Comparison of ENCODE assay signal across 16 cellular contexts in the genomic region with DNA sequence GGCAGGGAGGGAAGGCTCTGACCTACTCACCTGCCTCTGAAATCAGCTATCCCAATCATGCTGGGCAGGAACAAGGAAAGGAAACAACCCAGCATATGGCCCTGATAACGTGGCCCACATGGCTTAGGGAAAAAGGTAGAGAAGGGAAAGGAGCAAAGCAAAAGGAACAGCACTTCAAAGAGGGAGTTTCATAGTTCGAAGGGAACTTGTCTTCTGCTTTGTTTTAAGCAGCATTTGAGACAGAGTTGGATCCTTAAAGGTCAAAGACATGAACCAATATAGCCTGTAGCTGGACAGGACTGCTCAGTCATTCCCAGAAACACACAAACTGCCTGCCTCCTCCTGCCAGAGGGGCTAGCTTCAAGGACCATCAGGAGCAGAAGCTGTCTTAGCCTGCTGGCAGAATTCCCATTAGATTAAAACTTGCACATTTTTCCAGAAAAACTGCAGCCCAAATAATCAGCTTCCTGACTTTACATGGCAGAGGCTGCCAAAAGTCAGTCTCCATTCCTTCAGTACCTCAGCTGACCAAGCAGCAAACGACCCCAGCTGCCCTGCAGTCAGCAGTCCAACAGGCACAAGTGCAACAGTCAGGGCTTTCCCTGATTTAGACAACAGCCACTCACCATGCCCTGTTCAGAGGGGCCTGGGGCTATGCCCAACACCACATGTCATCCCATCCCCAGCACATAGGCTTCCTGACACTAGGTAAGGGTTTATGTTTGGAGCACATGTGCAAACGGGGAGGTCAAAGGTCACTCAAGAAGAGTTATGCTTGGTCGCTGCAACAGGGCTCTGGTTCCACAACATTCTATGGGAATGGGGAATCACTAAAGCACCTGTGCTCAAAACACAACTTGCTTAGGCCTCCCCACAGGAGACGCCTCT. TPM values are rescaled to one million over a fixed set of nuclear protein-coding genes. Genes with fewer than 3 reads are reported as not detected.
A peak's percentile ranks its signal among the peaks of the same experiment; 100 is the strongest.
DNase-seq lines count a peak whose midpoint lies in the region; ATAC-seq, FAIRE-seq and TF ChIP-seq lines count a peak whose summit lies in the region.
"Had no signal": no experiment of that assay in that cellular context is flagged by ENCODE, and none has a peak within 500 bp of the region (broad histone marks: within the 10 kb centered on the region; RNA-seq: fewer than 3 reads in every experiment).

No MANE protein-coding gene starts in this region.

- H3K27ac ChIP-seq in adrenal gland (peak overlapping the region; percentile 17 to 84 (median 84)), small intestine (ENCODE audit: low read depth in 1 of 2, low read length in 1 of 2) (peak overlapping the region in 1 of 2 donors; percentile 13), prostate gland (no peak overlapping the region), PC-9 (no peak overlapping the region), OCI-LY7 (ENCODE audit: low read depth, low read length, poor library complexity, severe bottlenecking) (no peak overlapping the region)
- H3K27ac ChIP-seq: BLaER1 had no signal

- no peaks in the 10 kb centered on the region for H3K9me2 ChIP-seq in PC-9 (ENCODE audit: insufficient read depth)
- no peaks in the 10 kb centered on the region for H3K9me2 ChIP-seq in OCI-LY7 (ENCODE audit: insufficient read depth, low read length)

- BruUV-seq in PC-9 (replicated peaks; lab: Mats Ljungman, UMichigan) (no TSS peak), OCI-LY7 (replicated peaks; lab: Mats Ljungman, UMichigan) (no TSS peak)

- H3K9me3 ChIP-seq in adrenal gland (replicated peaks in 1 of 3) (no peaks in the 10 kb centered on the region), small intestine (ENCODE audit: control insufficient read depth, low read depth) (no peaks in the 10 kb centered on the region), prostate gland (no peaks in the 10 kb centered on the region), PC-9 (ENCODE audit: insufficient read depth, low read depth) (no peaks in the 10 kb centered on the region), OCI-LY7 (ENCODE audit: low read length) (no peaks in the 10 kb centered on the region)
- H3K9me3 ChIP-seq: BLaER1, upper lobe of left lung had no signal

- TF ChIP-seq POLR2A in adrenal gland (IDR thresholded peaks at IDR 0.05) = peak in 1 of 2 donors; percentile 27
- no peak for TF ChIP-seq POLR2A in prostate gland (IDR thresholded peaks at IDR 0.05)

- no peak for FAIRE-seq in small intestine (lab: Jason Lieb, UNC)
- FAIRE-seq: bronchial epithelial cell had no signal

- H3K4me1 ChIP-seq in adrenal gland (replicated peaks in 1 of 2) (peaks cover 32 to 36% of the 10 kb centered on the region in 2 donors), small intestine (ENCODE audit: control insufficient read depth in 2 of 2, insufficient read depth in 1 of 2, low read depth in 1 of 2, low read length in 1 of 2) (peaks cover 0 to 6% of the 10 kb centered on the region in 2 donors), prostate gland (replicated peaks) (no peaks in the 10 kb centered on the region), PC-9 (replicated peaks; ENCODE audit: insufficient read depth) (no peaks in the 10 kb centered on the region), OCI-LY7 (ENCODE audit: insufficient read depth, low read length, poor library complexity, severe bottlenecking) (peaks cover 5% of the 10 kb centered on the region)

- intact Hi-C loops in adrenal gland (cut with DNase I) (no loop called here), prostate gland (cut with DNase I) (no loop called here), PC-9 (cut with micrococcal nuclease; ENCODE audit: unreplicated experiment) (no loop called here), OCI-LY7 (cut with micrococcal nuclease; ENCODE audit: unreplicated experiment) (no loop called here)

- peak in 6 of 7 donors; percentile 50 to 77 (median 70) for DNase-seq in adrenal gland
- peak; percentile 66 for DNase-seq in epidermal melanocyte (ENCODE audit: insufficient read length, low spot score)
- DNase-seq in left lobe of liver (ENCODE audit: low spot score) = peak; percentile 65
- DNase-seq in small intestine = peak; percentile 11
- DNase-seq in prostate gland (ENCODE audit: low spot score) = no peak
- no peak for DNase-seq in PC-9
- no peak for DNase-seq in OCI-LY7 (ENCODE audit: low spot score)
- DNase-seq: activated CD8-positive, alpha-beta memory T cell treated with anti-CD3 and anti-CD28 coated beads for 24 hours; activated gamma-delta T cell; DMS79; NCI-H2171; stimulated activated CD4-positive, alpha-beta T cell treated with anti-CD3 and anti-CD28 coated beads, Interleukin-1b, Interleukin-23, amount 100 ng/mL, for 48 hours had no signal

- POLR2A ChIA-PET in PC-9 (lab: Charles Lee; ENCODE audit: unreplicated experiment) (no interaction called here), OCI-LY7 (lab: Charles Lee) (interaction anchor here (0.5 to 0.6 kb wide), 2 partner anchors 10 to 30 kb away, joined by 3 read pairs; no protein-coding TSS in a partner anchor)

- H3K4me2 ChIP-seq in PC-9 (no peak overlapping the region), OCI-LY7 (ENCODE audit: low read length) (no peak overlapping the region)

- H3K27me3 ChIP-seq in adrenal gland (no peaks in the 10 kb centered on the region), small intestine (ENCODE audit: control insufficient read depth in 2 of 2, insufficient read depth in 2 of 2, low read length in 2 of 2) (no peaks in the 10 kb centered on the region), prostate gland (replicated peaks; ENCODE audit: insufficient read depth) (no peaks in the 10 kb centered on the region), PC-9 (ENCODE audit: insufficient read depth, low read depth) (no peaks in the 10 kb centered on the region)
- H3K27me3 ChIP-seq: BLaER1, upper lobe of left lung had no signal

- peak; percentile 46 for ATAC-seq in left lobe of liver
- no peak for ATAC-seq in GM21619 (IDR thresholded peaks at IDR 0.05; ENCODE audit: unreplicated experiment)

- H3K4me3 ChIP-seq in adrenal gland (peak overlapping the region in 1 of 4 donors; percentile 23), small intestine (ENCODE audit: low read depth in 1 of 2, low read length in 2 of 2) (no peak overlapping the region), prostate gland (no peak overlapping the region), PC-9 (no peak overlapping the region), OCI-LY7 (ENCODE audit: low read depth, low read length, poor library complexity, severe bottlenecking) (no peak overlapping the region)
- H3K4me3 ChIP-seq: BLaER1, upper lobe of left lung had no signal

- CTCF ChIA-PET in PC-9 (lab: Charles Lee) (no interaction called here), OCI-LY7 (lab: Charles Lee; ENCODE audit: unreplicated experiment) (no interaction called here)

- TF ChIP-seq CTCF in adrenal gland (IDR thresholded peaks at IDR 0.05) (no peak), prostate gland (IDR thresholded peaks at IDR 0.05) (no peak), PC-9 (conservative IDR thresholded peaks at IDR 0.05) (no peak), OCI-LY7 (conservative IDR thresholded peaks at IDR 0.05; ENCODE audit: low read length) (no peak)

- H3F3A ChIP-seq in PC-9 (ENCODE audit: insufficient read depth, low read depth) = no peaks in the 10 kb centered on the region

- H3K79me2 ChIP-seq in PC-9 (ENCODE audit: low read depth) (peaks cover 4% of the 10 kb centered on the region; the same call in 1 of the 2 replicates), OCI-LY7 (ENCODE audit: insufficient read depth, low read depth, low read length) (no peaks in the 10 kb centered on the region)

- 13 to 49% (median 42%) methylated on average over 3 to 6 of the region's 6 CpGs for WGBS in adrenal gland, 4 donors
- 41 to 56% (median 54%) methylated on average over 6 of the region's 6 CpGs for WGBS in small intestine, 3 donors
- 70% methylated on average over 6 of the region's 6 CpGs for WGBS in prostate gland

- H2AFZ ChIP-seq in PC-9 (no peak overlapping the region), OCI-LY7 (ENCODE audit: low read length) (no peak overlapping the region)

- peaks cover 7% of the 10 kb centered on the region; the same call in 1 of the 2 replicates for H4K20me1 ChIP-seq in PC-9 (ENCODE audit: insufficient read depth)
- H4K20me1 ChIP-seq in OCI-LY7 (ENCODE audit: insufficient read depth, low read length) = no peaks in the 10 kb centered on the region

- H3K36me3 ChIP-seq in adrenal gland (replicated peaks in 1 of 2) (peaks cover 0 to 7% of the 10 kb centered on the region in 2 donors), small intestine (ENCODE audit: control insufficient read depth in 2 of 2, insufficient read depth in 2 of 2, low read length in 2 of 2) (peaks cover 0 to 2% of the 10 kb centered on the region in 2 donors), prostate gland (no peaks in the 10 kb centered on the region), PC-9 (ENCODE audit: low read depth) (no peaks in the 10 kb centered on the region), OCI-LY7 (ENCODE audit: insufficient read depth, low read length) (peaks cover 41% of the 10 kb centered on the region)

RNA-seq across cellular contexts. Expression of a gene that starts 32.5 kb away (rescaled TPM):
- 10 to 100 TPM in 7 of 8 donors, 1 to 10 TPM in 1; 9.7 to 74.1 (median 28.4) TPM for total RNA-seq in adrenal gland
- 10 to 100 TPM; 19.1 to 45.8 (median 20.1) TPM for polyA plus RNA-seq in adrenal gland
- total RNA-seq in left lobe of liver = 35.6 TPM
- polyA plus RNA-seq in small intestine = 10 to 100 TPM in 1 of 3 donors, 1 to 10 TPM in 2; 5.9 to 10.7 (median 9.4) TPM
- 10 to 100 TPM; 11.1 to 22.8 TPM for total RNA-seq in prostate gland
- total RNA-seq in PC-9 (2021) = 16.1 and 21.0 TPM in 2 replicates
- 6.7 and 12.3 TPM in 2 replicates for total RNA-seq in OCI-LY7 (2014; rRNA removed; shearing (Covaris generic))
- 20.0 and 21.4 TPM in 2 replicates for total RNA-seq in OCI-LY7 (2022)

RNA-seq across cellular contexts. Expression of a gene that starts 32.9 kb away (rescaled TPM):
- total RNA-seq in adrenal gland (1 to 10 TPM in 7 of 8 donors, under 1 TPM in 1; 0.72 to 3.6 (median 2.1) TPM), left lobe of liver (2.1 TPM), prostate gland (1 to 10 TPM; 2.1 to 8.0 TPM), PC-9 (2021) (1.9 and 2.2 TPM in 2 replicates), OCI-LY7 (2022) (0.68 and 0.91 TPM in 2 replicates)
- polyA plus RNA-seq in adrenal gland (10 to 100 TPM in 2 of 3 donors, 1 to 10 TPM in 1; 2.2 to 18.7 (median 15.7) TPM), small intestine (under 1 TPM in 1 of 3 donors, not detected in 2; 0.72 TPM)
- total RNA-seq in OCI-LY7 (2014; rRNA removed; shearing (Covaris generic)) = 0.28 and 0.76 TPM in 2 replicates

RNA-seq across cellular contexts. Expression of a gene that starts 54.7 kb away (rescaled TPM):
- 10 to 100 TPM; 14.2 to 43.5 (median 18.8) TPM for total RNA-seq in adrenal gland
- 10 to 100 TPM; 16.0 to 16.7 (median 16.7) TPM for polyA plus RNA-seq in adrenal gland
- total RNA-seq in left lobe of liver = 33.8 TPM
- 10 to 100 TPM in 2 of 3 donors, 1 to 10 TPM in 1; 9.7 to 28.6 (median 14.3) TPM for polyA plus RNA-seq in small intestine
- 10 to 100 TPM; 16.0 to 27.4 TPM for total RNA-seq in prostate gland
- 17.6 and 20.4 TPM in 2 replicates for total RNA-seq in PC-9 (2021)
- 13.2 and 16.2 TPM in 2 replicates for total RNA-seq in OCI-LY7 (2014; rRNA removed; shearing (Covaris generic))
- 18.0 and 18.5 TPM in 2 replicates for total RNA-seq in OCI-LY7 (2022)

Comparison
In these comparisons a context has a peak if more than half of its experiments do, and no peak if none do; other contexts are left out.
1. DNase-seq: peak in adrenal gland (6 of 7), epidermal melanocyte (single experiment), left lobe of liver (single experiment) and small intestine (single experiment); none in prostate gland (single experiment), PC-9 (0 of 2) and OCI-LY7 (single experiment).
2. H3K27ac ChIP-seq: peak in adrenal gland (5 of 5); none in prostate gland (0 of 2), PC-9 (single experiment) and OCI-LY7 (single experiment).